8 cellular contexts compared by ENCODE assay signal in the genomic region with DNA sequence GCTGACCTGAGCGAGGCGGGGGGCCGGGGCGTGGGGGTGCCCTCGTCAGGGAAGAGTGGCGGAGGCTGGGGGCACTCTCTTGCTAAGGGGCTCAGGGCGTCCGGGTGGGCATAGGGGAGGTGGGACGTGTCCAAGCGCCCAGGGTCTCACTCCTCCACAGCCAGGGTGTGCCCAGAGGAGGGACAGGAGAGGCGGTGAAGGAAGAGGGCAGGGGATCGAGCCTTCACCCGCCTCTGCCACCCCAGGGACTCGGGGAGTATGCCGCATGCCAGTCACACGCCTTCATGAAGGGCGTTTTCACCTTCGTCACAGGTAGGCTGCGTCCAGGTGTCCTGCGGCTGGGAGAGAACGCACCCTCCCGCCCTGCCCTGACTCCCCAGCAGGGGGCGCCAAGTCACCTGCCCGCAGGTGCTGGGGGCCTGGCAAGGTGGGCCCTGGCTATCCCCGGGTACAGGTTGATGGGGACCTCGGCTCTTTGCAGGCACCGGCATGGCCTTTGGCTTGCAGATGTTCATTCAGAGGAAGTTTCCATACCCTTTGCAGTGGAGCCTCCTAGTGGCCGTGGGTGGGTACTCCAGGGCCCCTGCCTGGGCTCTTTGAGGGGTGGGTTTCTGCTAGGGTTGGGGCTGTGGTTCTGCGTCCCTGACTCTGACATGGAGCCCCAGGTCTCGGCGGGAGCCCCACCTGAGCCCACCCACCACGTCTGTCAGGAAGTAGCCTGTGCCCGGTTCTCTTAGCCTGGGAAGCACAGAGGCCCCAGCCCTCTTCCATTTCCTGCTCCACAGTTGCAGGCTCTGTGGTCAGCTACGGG. TPM values are rescaled to one million over a fixed set of nuclear protein-coding genes. Genes with fewer than 3 reads are reported as not detected.
DNase-seq lines count a peak whose midpoint lies in the region; ATAC-seq, FAIRE-seq and TF ChIP-seq lines count a peak whose summit lies in the region.

No MANE protein-coding gene starts in this region.

- no peaks in the 10 kb centered on the region for H3K9me3 ChIP-seq in HAP-1
- H3K9me3 ChIP-seq in stomach = no peaks in the 10 kb centered on the region

- POLR2A ChIA-PET in naive thymus-derived CD8-positive, alpha-beta T cell (lab: Charles Lee) = interaction anchor here (0.6 to 4.9 kb wide), 9 partner anchors 8 to 449 kb away, joined by 3 to 44 read pairs (median 4); a partner anchor contains a TSS

- peaks cover 5% of the 10 kb centered on the region for H3K36me3 Mint-ChIP-seq in endothelial cell (ENCODE audit: low read depth, unreplicated experiment)
- H3K36me3 Mint-ChIP-seq in naive thymus-derived CD8-positive, alpha-beta T cell = peaks cover 0 to 9% (median 3%) of the 10 kb centered on the region in 3 donors

- H3K27me3 Mint-ChIP-seq in endothelial cell (ENCODE audit: unreplicated experiment) = no peaks in the 10 kb centered on the region
- H3K27me3 Mint-ChIP-seq in naive thymus-derived CD8-positive, alpha-beta T cell = peaks cover 0 to 5% (median 0%) of the 10 kb centered on the region in 5 donors

- peaks cover 15% of the 10 kb centered on the region for H3K4me1 Mint-ChIP-seq in endothelial cell (ENCODE audit: unreplicated experiment)
- H3K4me1 Mint-ChIP-seq in naive thymus-derived CD8-positive, alpha-beta T cell = peaks cover 8 to 44% (median 40%) of the 10 kb centered on the region in 4 donors

- peak; percentile 43 for TF ChIP-seq CTCF in D721Med (IDR thresholded peaks at IDR 0.05; ENCODE audit: insufficient read depth, missing control alignments)
- TF ChIP-seq CTCF in endothelial cell (IDR thresholded peaks at IDR 0.05; ENCODE audit: unreplicated experiment) = peak; percentile 100
- TF ChIP-seq CTCF in stomach (IDR thresholded peaks at IDR 0.05) = peak in 6 of 7 experiments; percentile 22 to 95 (median 94)

- ATAC-seq in naive thymus-derived CD8-positive, alpha-beta T cell = peak; percentile 36 to 41
- no peak for ATAC-seq in GM21381 (IDR thresholded peaks at IDR 0.05; ENCODE audit: unreplicated experiment)

- H3K27ac ChIP-seq in stomach = peak overlapping the region; percentile 91 to 98 (median 97)

- peak overlapping the region; percentile 61 for H3K4me3 ChIP-seq in HAP-1
- peak overlapping the region; percentile 54 to 75 (median 62) for H3K4me3 ChIP-seq in stomach

- H3K4me1 ChIP-seq in HAP-1 = peaks cover 12% of the 10 kb centered on the region
- H3K4me1 ChIP-seq in stomach = peaks cover 31 to 73% (median 65%) of the 10 kb centered on the region in 4 donors

- FAIRE-seq in D721Med (lab: Jason Lieb, UNC) = no peak

- H3K27me3 ChIP-seq in HAP-1 (ENCODE audit: low read depth) (no peaks in the 10 kb centered on the region), stomach (peaks cover 0 to 9% (median 0%) of the 10 kb centered on the region in 3 donors)

- intact Hi-C loops in stomach (cut with DNase I; ENCODE audit: low total_unique reads) = no loop called here

- H3K9me3 Mint-ChIP-seq in endothelial cell (ENCODE audit: unreplicated experiment) = no peaks in the 10 kb centered on the region
- H3K9me3 Mint-ChIP-seq in naive thymus-derived CD8-positive, alpha-beta T cell = no peaks in the 10 kb centered on the region

- 1 to 5% (median 3%) methylated on average over 22 to 34 of the region's 34 CpGs for WGBS in stomach, 5 donors

- H3K36me3 ChIP-seq in HAP-1 (replicated peaks) (no peaks in the 10 kb centered on the region), stomach (peaks cover 0 to 22% (median 10%) of the 10 kb centered on the region in 4 donors)

- in situ Hi-C loops in HAP-1 (cut with MboI; ENCODE audit: low sequenced_read_pairs) = loop anchor here (25.0 kb wide), 1 partner anchor 446 kb away; a partner anchor contains a TSS

- DNase-seq in D721Med (ENCODE audit: insufficient read length, low spot score) (no peak), HAP-1 (ENCODE audit: low spot score in 2 of 2) (peak in 1 of 2 experiments; percentile 78), NCI-H510A treated with DMSO at 0.1 percent for 48 hours (lab: John Stamatoyannopoulos, UW) (peak; percentile 46), endothelial cell (ENCODE audit: low spot score) (peak; percentile 56), stomach (peak; percentile 84)
- peak in 2 of 3 experiments; percentile 57 to 58 for DNase-seq in activated CD8-positive, alpha-beta memory T cell treated with anti-CD3 and anti-CD28 coated beads for 48 hours (ENCODE audit: low read depth in 2 of 3, low spot score in 2 of 3)
- DNase-seq in naive thymus-derived CD8-positive, alpha-beta T cell = peak in 9 of 10 donors; percentile 50 to 86 (median 72)

- TF ChIP-seq POLR2A in stomach (IDR thresholded peaks at IDR 0.05) = no peak

- peak overlapping the region; percentile 82 for H3K4me3 Mint-ChIP-seq in endothelial cell (ENCODE audit: unreplicated experiment)
- H3K4me3 Mint-ChIP-seq in naive thymus-derived CD8-positive, alpha-beta T cell = peak overlapping the region; percentile 83 to 92 (median 86)

- H3K27ac Mint-ChIP-seq in endothelial cell (ENCODE audit: unreplicated experiment) = peak overlapping the region; percentile 30
- H3K27ac Mint-ChIP-seq in naive thymus-derived CD8-positive, alpha-beta T cell = peak overlapping the region; percentile 70 to 98 (median 96)

- TF ChIP-seq EP300 in stomach (IDR thresholded peaks at IDR 0.05) = no peak

RNA-seq across cellular contexts. Expression of a gene that starts 0.5 kb away (rescaled TPM):
- 73.0 TPM for total RNA-seq in endothelial cell (ENCODE audit: unreplicated experiment)
- total RNA-seq in naive thymus-derived CD8-positive, alpha-beta T cell = 10 to 100 TPM; 49.7 to 51.6 TPM
- 10 to 100 TPM; 34.2 to 40.5 (median 37.3) TPM for polyA plus RNA-seq in naive thymus-derived CD8-positive, alpha-beta T cell
- total RNA-seq in stomach = 100 to 1,000 TPM in 1 of 5 donors, 10 to 100 TPM in 4; 11.1 to 152 (median 64.5) TPM
- 100 to 1,000 TPM; 139 to 219 (median 195) TPM for polyA plus RNA-seq in stomach

RNA-seq across cellular contexts. Expression of a gene that starts 4.5 kb away (rescaled TPM):
- 1.2 TPM for total RNA-seq in endothelial cell (ENCODE audit: unreplicated experiment)
- total RNA-seq in naive thymus-derived CD8-positive, alpha-beta T cell = 1 to 10 TPM; 1.4 to 2.3 TPM
- under 1 TPM in 1 of 3 donors, not detected in 2; 0.18 TPM for polyA plus RNA-seq in naive thymus-derived CD8-positive, alpha-beta T cell
- total RNA-seq in stomach = 10 to 100 TPM in 1 of 5 donors, 1 to 10 TPM in 4; 1.2 to 53.0 (median 6.2) TPM
- polyA plus RNA-seq in stomach = 1 to 10 TPM; 1.9 to 5.8 (median 3.5) TPM

RNA-seq across cellular contexts. Expression of a gene that starts 16.1 kb away (rescaled TPM):
- total RNA-seq in endothelial cell (ENCODE audit: unreplicated experiment) (88.4 TPM), stomach (100 to 1,000 TPM in 1 of 5 donors, 10 to 100 TPM in 4; 47.4 to 615 (median 65.1) TPM)
- total RNA-seq in naive thymus-derived CD8-positive, alpha-beta T cell = 10 to 100 TPM; 72.3 to 74.5 TPM
- polyA plus RNA-seq in naive thymus-derived CD8-positive, alpha-beta T cell = 10 to 100 TPM; 11.6 to 17.2 (median 11.9) TPM
- 10 to 100 TPM; 54.2 to 82.1 (median 56.0) TPM for polyA plus RNA-seq in stomach

RNA-seq across cellular contexts. Expression of a gene that starts 27.4 kb away (rescaled TPM):
- total RNA-seq in endothelial cell (ENCODE audit: unreplicated experiment) (0.49 TPM), stomach (not detected)
- not detected for total RNA-seq in naive thymus-derived CD8-positive, alpha-beta T cell
- polyA plus RNA-seq in naive thymus-derived CD8-positive, alpha-beta T cell = not detected
- not detected for polyA plus RNA-seq in stomach

RNA-seq across cellular contexts. Expression of a gene that starts 33.6 kb away (rescaled TPM):
- total RNA-seq in endothelial cell (ENCODE audit: unreplicated experiment) (not detected), stomach (not detected)
- total RNA-seq in naive thymus-derived CD8-positive, alpha-beta T cell = 1 to 10 TPM; 1.4 to 2.6 TPM
- not detected for polyA plus RNA-seq in naive thymus-derived CD8-positive, alpha-beta T cell
- polyA plus RNA-seq in stomach = not detected

Comparison
In these comparisons a context has a peak if more than half of its experiments do, and no peak if none do; other contexts are left out.
1. CTCF ChIP-seq: peak in every context shown above with its lines; median percentile 100 in endothelial cell; 94 in stomach; 43 in D721Med.